24 cellular contexts compared by ENCODE assay signal in the genomic region with DNA sequence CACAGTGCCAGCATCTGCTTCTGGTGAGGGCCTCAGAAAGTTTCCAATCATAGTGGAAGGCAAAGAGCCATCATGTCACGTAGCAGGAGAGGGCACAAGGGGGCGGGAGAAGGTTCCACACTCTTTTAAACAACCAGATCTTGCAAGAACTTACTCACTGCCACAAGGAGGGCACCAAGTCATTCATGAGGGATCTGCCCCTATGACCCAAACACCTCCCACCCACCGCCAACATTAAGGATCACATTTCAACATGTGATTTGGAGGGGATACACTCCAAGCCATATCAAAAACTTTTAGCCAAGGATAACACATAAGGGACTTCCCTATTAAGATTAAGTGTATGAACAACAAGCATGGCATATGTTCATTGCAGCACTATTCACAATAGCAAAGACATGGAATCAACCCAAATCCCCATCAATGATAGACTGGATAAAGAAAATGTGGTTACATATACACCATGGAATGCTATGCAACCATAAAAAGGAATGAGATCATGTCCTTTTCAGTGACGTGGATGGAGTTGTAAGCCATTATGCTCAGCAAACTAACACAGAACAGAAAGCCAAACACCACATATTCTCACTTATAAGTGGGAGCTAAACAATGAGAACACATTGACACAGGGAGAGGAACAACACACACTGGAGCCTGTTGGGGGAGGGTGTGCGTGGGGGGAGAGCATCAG. TPM values are rescaled to one million over a fixed set of nuclear protein-coding genes. Genes with fewer than 3 reads are reported as not detected.
"Had no signal": no experiment of that assay in that cellular context is flagged by ENCODE, and none has a peak within 500 bp of the region (broad histone marks: within the 10 kb centered on the region; RNA-seq: fewer than 3 reads in every experiment).

No MANE protein-coding gene starts in this region.

- FAIRE-seq: endothelial cell of umbilical vein had no signal

- H3K36me3 ChIP-seq: brain microvascular endothelial cell, gastrocnemius medialis, left ventricle myocardium inferior, neutrophil, ovary, prostate gland, thoracic aorta had no signal

- H3K27ac ChIP-seq: brain microvascular endothelial cell, gastrocnemius medialis, left ventricle myocardium inferior, neutrophil, ovary, prostate gland, thoracic aorta had no signal

- ATAC-seq: activated CD8-positive, alpha-beta T cell treated with anti-CD3 and anti-CD28 coated beads, Interleukin-2, amount 10 ng/mL, durations not matched to agents 7 days and 5 days; activated naive CD8-positive, alpha-beta T cell treated with anti-CD3 and anti-CD28 coated beads, Interleukin-2, amount 50 U/mL, for 24 hours; effector memory CD8-positive, alpha-beta T cell; esophagus mucosa; gastrocnemius medialis; T-helper 17 cell had no signal

- H3K4me1 ChIP-seq: gastrocnemius medialis, left ventricle myocardium inferior, prostate gland had no signal

- H3K9me3 ChIP-seq: gastrocnemius medialis, neutrophil, ovary, prostate gland, thoracic aorta had no signal

- H3K27me3 ChIP-seq: brain microvascular endothelial cell, gastrocnemius medialis, neutrophil, ovary had no signal

- H3K4me3 ChIP-seq: gastrocnemius medialis, left ventricle myocardium inferior, ovary, prostate gland, thoracic aorta had no signal

- DNase-seq: activated CD4-positive, alpha-beta T cell treated with anti-CD3 and anti-CD28 coated beads for 1 hour; activated CD4-positive, alpha-beta T cell treated with anti-CD3 and anti-CD28 coated beads, Interleukin-2, amount 50 U/mL, for 1 hour; activated CD8-positive, alpha-beta T cell treated with anti-CD3 and anti-CD28 coated beads, Interleukin-2, amount 10 ng/mL, durations not matched to agents 7 days and 5 days; activated gamma-delta T cell; activated naive CD4-positive, alpha-beta T cell treated with anti-CD3 and anti-CD28 coated beads, Interleukin-2, amount 50 U/mL, for 16 hours; activated naive CD8-positive, alpha-beta T cell treated with anti-CD3 and anti-CD28 coated beads, Interleukin-2, amount 50 U/mL, for 24 hours; brain microvascular endothelial cell; caudate nucleus; dermis blood vessel endothelial cell; effector memory CD8-positive, alpha-beta T cell; gastrocnemius medialis; head of caudate nucleus; hypothalamus; left ventricle myocardium inferior; mammary epithelial cell; ovary; stimulated activated CD4-positive, alpha-beta T cell treated with anti-CD3 and anti-CD28 coated beads, Interleukin-4, amount 100 ng/mL, for 24 hours; stimulated activated naive CD4-positive, alpha-beta T cell treated with Interleukin-2 at 50 U/mL for 16 hours; T-helper 17 cell had no signal

RNA-seq across cellular contexts. Expression of a gene that starts 19.9 kb away (rescaled TPM):
- total RNA-seq: endothelial cell of umbilical vein, left ventricle myocardium inferior, thoracic aorta had no signal
- polyA plus RNA-seq: endothelial cell of umbilical vein had no signal
